In genomic region chr10:38094923-38095574, GRCh38 we compare ENCODE assay signal across 8 cellular contexts. TPM values are rescaled to one million over a fixed set of nuclear protein-coding genes. Genes with fewer than 3 reads are reported as not detected.
DNase-seq lines count a peak whose midpoint lies in the region; TF ChIP-seq lines count a peak whose summit lies in the region.

No MANE protein-coding gene starts in this region.

- H3K36me3 ChIP-seq in ascending aorta = peaks cover 39 to 44% of the 10 kb centered on the region in 2 donors
- peaks cover 6 to 26% (median 19%) of the 10 kb centered on the region in 4 donors for H3K36me3 ChIP-seq in liver (ENCODE audit: control insufficient read depth in 4 of 4, insufficient read depth in 3 of 4, low read depth in 1 of 4, low read length in 3 of 4)
- peaks cover 45 to 48% (median 46%) of the 10 kb centered on the region in 3 donors for H3K36me3 ChIP-seq in tibial artery

- H3K9me3 ChIP-seq in ascending aorta = peaks cover 8 to 11% of the 10 kb centered on the region in 2 donors
- no peaks in the 10 kb centered on the region for H3K9me3 ChIP-seq in liver (ENCODE audit: control insufficient read depth in 4 of 4, low read length in 3 of 4)
- peaks cover 0 to 11% (median 3%) of the 10 kb centered on the region in 3 donors for H3K9me3 ChIP-seq in tibial artery

- peaks cover 6% of the 10 kb centered on the region in 2 donors for H3K4me1 ChIP-seq in ascending aorta
- H3K4me1 ChIP-seq in liver (ENCODE audit: control insufficient read depth in 4 of 4, insufficient read depth in 4 of 4, low read length in 3 of 4) = peaks cover 0 to 12% (median 8%) of the 10 kb centered on the region in 4 donors
- peaks cover 0 to 14% (median 6%) of the 10 kb centered on the region in 4 donors for H3K4me1 ChIP-seq in tibial artery

- no peaks in the 10 kb centered on the region for H3K27me3 Mint-ChIP-seq in activated naive CD4-positive, alpha-beta T cell treated with anti-CD3 and anti-CD28 coated beads for 36 hours (ENCODE audit: low read depth)

- peaks cover 15% of the 10 kb centered on the region for H3K9me3 Mint-ChIP-seq in activated naive CD4-positive, alpha-beta T cell treated with anti-CD3 and anti-CD28 coated beads for 36 hours

- CTCF ChIA-PET in activated naive CD4-positive, alpha-beta T cell treated with anti-CD3 and anti-CD28 coated beads for 36 hours (lab: Charles Lee) = interaction anchor here (0.6 to 1.2 kb wide), 2 partner anchors 85 to 118 kb away, joined by 3 read pairs; no protein-coding TSS in a partner anchor

- H3K27ac Mint-ChIP-seq in activated naive CD4-positive, alpha-beta T cell treated with anti-CD3 and anti-CD28 coated beads for 36 hours = peak overlapping the region; percentile 87

- 58% methylated on average over 22 of the region's 22 CpGs for WGBS in liver

- H3K27me3 ChIP-seq in ascending aorta = no peaks in the 10 kb centered on the region
- H3K27me3 ChIP-seq in liver (ENCODE audit: control insufficient read depth in 4 of 4, insufficient read depth in 4 of 4, low read length in 3 of 4) = no peaks in the 10 kb centered on the region
- no peaks in the 10 kb centered on the region for H3K27me3 ChIP-seq in tibial artery

- TF ChIP-seq CTCF in ascending aorta (IDR thresholded peaks at IDR 0.05) (no peak), liver (IDR thresholded peaks at IDR 0.05; ENCODE audit: low read depth, low read length, missing input control) (no peak), tibial artery (IDR thresholded peaks at IDR 0.05) (no peak)

- no peak for TF ChIP-seq RAD21 in liver (IDR thresholded peaks at IDR 0.05)

- intact Hi-C loops in activated naive CD4-positive, alpha-beta T cell treated with anti-CD3 and anti-CD28 coated beads for 36 hours (cut with micrococcal nuclease) = loop anchor here (1.0 to 5.0 kb wide), 2 partner anchors 119 to 307 kb away; partner anchors contain the start of gene ZNF25
- intact Hi-C loops in ascending aorta (cut with DNase I) (loop anchor here (1.0 to 5.0 kb wide), 3 partner anchors 85 to 238 kb away; partner anchors contain the start of genes ZNF248, ZNF25 and ZNF33A), tibial artery (cut with DNase I; ENCODE audit: low total_unique reads) (loop anchor here (1.0 to 10.0 kb wide), 3 partner anchors 84 to 240 kb away; partner anchors contain the start of genes ZNF248, ZNF25 and ZNF33A)

- H3K4me1 Mint-ChIP-seq in activated naive CD4-positive, alpha-beta T cell treated with anti-CD3 and anti-CD28 coated beads for 36 hours (ENCODE audit: low read depth) = peaks cover 33% of the 10 kb centered on the region

- H3K4me3 ChIP-seq in ascending aorta (peak overlapping the region; percentile 89 to 90), liver (ENCODE audit: low read depth in 1 of 3, low read length in 3 of 3) (peak overlapping the region; percentile 76 to 96 (median 90)), tibial artery (peak overlapping the region; percentile 81 to 89)

- peaks cover 51% of the 10 kb centered on the region for H3K36me3 Mint-ChIP-seq in activated naive CD4-positive, alpha-beta T cell treated with anti-CD3 and anti-CD28 coated beads for 36 hours (ENCODE audit: low read depth)

- peak overlapping the region; percentile 85 for H3K4me3 Mint-ChIP-seq in activated naive CD4-positive, alpha-beta T cell treated with anti-CD3 and anti-CD28 coated beads for 36 hours

- peak overlapping the region; percentile 73 to 95 for H3K9ac ChIP-seq in liver (ENCODE audit: low read depth in 1 of 2, low read length in 2 of 2)

- peak overlapping the region; percentile 83 to 89 for H3K27ac ChIP-seq in ascending aorta
- peak overlapping the region; percentile 86 to 94 for H3K27ac ChIP-seq in liver (ENCODE audit: low read depth in 1 of 2, low read length in 2 of 2)
- H3K27ac ChIP-seq in tibial artery = peak overlapping the region; percentile 88 to 92

- DNase-seq in activated naive CD4-positive, alpha-beta T cell treated with anti-CD3 and anti-CD28 coated beads for 36 hours = no peak
- DNase-seq in activated naive CD4-positive, alpha-beta T cell (lab: John Stamatoyannopoulos, UW) = no peak
- no peak for DNase-seq in ascending aorta (ENCODE audit: low spot score in 2 of 2)
- no peak for DNase-seq in tibial artery
- no peak for DNase-seq in GF-D8 (lab: John Stamatoyannopoulos, UW)
- DNase-seq in NCI-H2196 (lab: John Stamatoyannopoulos, UW; ENCODE audit: unreplicated experiment) = no peak
- no peak for DNase-seq in stimulated activated CD4-positive, alpha-beta T cell treated with anti-CD3 and anti-CD28 coated beads, Interleukin-2, amount 100 ng/mL, for 24 hours

TF ChIP-seq in liver, 16 proteins besides CTCF, POLR2A, EP300 and RAD21:
- no peak for TF ChIP-seq HNF4A (conservative IDR thresholded peaks at IDR 0.05)
- TF ChIP-seq TAF1 (conservative IDR thresholded peaks at IDR 0.05) = no peak
- no peak for TF ChIP-seq GABPA (IDR thresholded peaks at IDR 0.05 in 1 of 2, conservative IDR thresholded peaks at IDR 0.05 in 1 of 2)
- TF ChIP-seq, protein P1, sequence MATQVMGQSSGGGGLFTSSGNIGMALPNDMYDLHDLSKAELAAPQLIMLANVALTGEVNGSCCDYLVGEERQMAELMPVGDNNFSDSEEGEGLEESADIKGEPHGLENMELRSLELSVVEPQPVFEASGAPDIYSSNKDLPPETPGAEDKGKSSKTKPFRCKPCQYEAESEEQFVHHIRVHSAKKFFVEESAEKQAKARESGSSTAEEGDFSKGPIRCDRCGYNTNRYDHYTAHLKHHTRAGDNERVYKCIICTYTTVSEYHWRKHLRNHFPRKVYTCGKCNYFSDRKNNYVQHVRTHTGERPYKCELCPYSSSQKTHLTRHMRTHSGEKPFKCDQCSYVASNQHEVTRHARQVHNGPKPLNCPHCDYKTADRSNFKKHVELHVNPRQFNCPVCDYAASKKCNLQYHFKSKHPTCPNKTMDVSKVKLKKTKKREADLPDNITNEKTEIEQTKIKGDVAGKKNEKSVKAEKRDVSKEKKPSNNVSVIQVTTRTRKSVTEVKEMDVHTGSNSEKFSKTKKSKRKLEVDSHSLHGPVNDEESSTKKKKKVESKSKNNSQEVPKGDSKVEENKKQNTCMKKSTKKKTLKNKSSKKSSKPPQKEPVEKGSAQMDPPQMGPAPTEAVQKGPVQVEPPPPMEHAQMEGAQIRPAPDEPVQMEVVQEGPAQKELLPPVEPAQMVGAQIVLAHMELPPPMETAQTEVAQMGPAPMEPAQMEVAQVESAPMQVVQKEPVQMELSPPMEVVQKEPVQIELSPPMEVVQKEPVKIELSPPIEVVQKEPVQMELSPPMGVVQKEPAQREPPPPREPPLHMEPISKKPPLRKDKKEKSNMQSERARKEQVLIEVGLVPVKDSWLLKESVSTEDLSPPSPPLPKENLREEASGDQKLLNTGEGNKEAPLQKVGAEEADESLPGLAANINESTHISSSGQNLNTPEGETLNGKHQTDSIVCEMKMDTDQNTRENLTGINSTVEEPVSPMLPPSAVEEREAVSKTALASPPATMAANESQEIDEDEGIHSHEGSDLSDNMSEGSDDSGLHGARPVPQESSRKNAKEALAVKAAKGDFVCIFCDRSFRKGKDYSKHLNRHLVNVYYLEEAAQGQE (IDR thresholded peaks at IDR 0.05) = no peak
- no peak for TF ChIP-seq JUND (IDR thresholded peaks at IDR 0.05)
TF ChIP-seq in liver: peak in this region for 0.

RNA-seq across cellular contexts. Expression of gene ZNF37A, which starts 0.9 kb away (rescaled TPM):
- 10 to 100 TPM; 15.5 to 18.8 TPM for total RNA-seq in activated naive CD4-positive, alpha-beta T cell treated with anti-CD3 and anti-CD28 coated beads for 36 hours
- total RNA-seq in ascending aorta (2.8 TPM), liver (10 to 100 TPM in 1 of 2 donors, 1 to 10 TPM in 1; 5.2 to 11.5 TPM)
- 1 to 10 TPM; 3.5 to 3.6 TPM for polyA plus RNA-seq in liver
